Comparison of ENCODE assay signal across 1 cellular context in genomic region chr19:11578342-11579142, GRCh38.
TF ChIP-seq lines count a peak whose summit lies in the region.

No MANE protein-coding gene starts in this region.

TF ChIP-seq in endothelial cell of umbilical vein, 7 proteins besides CTCF, POLR2A, EP300 and RAD21:
- TF ChIP-seq GATA2 (IDR thresholded peaks at IDR 0.05; ENCODE audit: insufficient read depth, insufficient read length, low read depth, low read length) (no peak), EZH2 (IDR thresholded peaks at IDR 0.05; ENCODE audit: borderline replicate concordance, low read depth, low read length, severe bottlenecking) (no peak), MAX (IDR thresholded peaks at IDR 0.05; ENCODE audit: insufficient read depth, insufficient read length) (no peak), POLR2AphosphoS5 (IDR thresholded peaks at IDR 0.05; ENCODE audit: insufficient read depth, low read depth, low read length) (no peak), FOS (IDR thresholded peaks at IDR 0.05; ENCODE audit: borderline replicate concordance, insufficient read depth, low read length) (no peak), MYC (IDR thresholded peaks at IDR 0.05; ENCODE audit: low read depth, low read length) (no peak), JUN (IDR thresholded peaks at IDR 0.05; ENCODE audit: borderline replicate concordance, insufficient read depth, insufficient read length, low read depth) (no peak)
